Comparison of ENCODE assay signal across 26 cellular contexts in genomic region chr7:10211861-10212260, GRCh38.
"Had no signal": no experiment of that assay in that cellular context is flagged by ENCODE, and none has a peak within 500 bp of the region (broad histone marks: within the 10 kb centered on the region; RNA-seq: fewer than 3 reads in every experiment).

No MANE protein-coding gene starts in this region.

- H3K36me3 Mint-ChIP-seq: naive thymus-derived CD8-positive, alpha-beta T cell; stimulated activated effector memory CD8-positive, alpha-beta T cell treated with anti-CD3 and anti-CD28 coated beads, Interleukin-12 subunit alpha, Interleukin-12 subunit beta, amount 100 ng/mL, for 72 hours; type B pancreatic cell had no signal

- H3K4me3 ChIP-seq: left lung, lower lobe of right lung, pancreas, prostate gland, skin epidermis, tibial nerve, uterus had no signal

- H3K27me3 ChIP-seq: left lung, pancreas, tibial nerve, uterus had no signal

- H3K4me1 ChIP-seq: left lung, lower lobe of right lung, prostate gland, tibial nerve, uterus had no signal

- H3K27me3 Mint-ChIP-seq: stimulated activated naive CD8-positive, alpha-beta T cell treated with anti-CD3 and anti-CD28 coated beads, Interleukin-15, Interleukin-2, amounts not matched to agents 100 ng/mL and 50 ng/mL, for 24 hours; type B pancreatic cell had no signal

- H3K27ac ChIP-seq: left lung, lower lobe of right lung, pancreas, prostate gland, skin epidermis, tibial nerve, uterus had no signal

- DNase-seq: hypothalamus; kidney; left colon; left lung; lower lobe of right lung; mammary epithelial cell; naive thymus-derived CD8-positive, alpha-beta T cell; nucleus accumbens; pancreas; posterior cingulate gyrus; retina; stimulated activated CD4-positive, alpha-beta T cell treated with anti-CD3 and anti-CD28 coated beads, Interleukin-12 subunit alpha, Interleukin-12 subunit beta, amount 100 ng/mL, for 4 hours; stimulated activated CD4-positive, alpha-beta T cell treated with anti-CD3 and anti-CD28 coated beads, Interleukin-15, amount 100 ng/mL, for 24 hours; stimulated activated CD4-positive, alpha-beta T cell treated with anti-CD3 and anti-CD28 coated beads, Interleukin-2, amount 100 ng/mL, for 24 hours; stimulated activated CD4-positive, alpha-beta T cell treated with anti-CD3 and anti-CD28 coated beads, Interleukin-4, amount 100 ng/mL, for 1 hour; stimulated activated naive CD4-positive, alpha-beta T cell; substantia nigra; uterus had no signal

- H3K4me1 Mint-ChIP-seq: naive thymus-derived CD8-positive, alpha-beta T cell; nephron; neural crest cell; stimulated activated effector memory CD8-positive, alpha-beta T cell treated with anti-CD3 and anti-CD28 coated beads, Interleukin-12 subunit alpha, Interleukin-12 subunit beta, amount 100 ng/mL, for 72 hours had no signal

- H3K9me3 ChIP-seq: pancreas, prostate gland, uterus had no signal

- H3K36me3 ChIP-seq: left lung, lower lobe of right lung, pancreas, prostate gland, tibial nerve, uterus had no signal

- H3K4me3 Mint-ChIP-seq: naive thymus-derived CD8-positive, alpha-beta T cell; nephron; neural crest cell; stimulated activated effector memory CD8-positive, alpha-beta T cell treated with anti-CD3 and anti-CD28 coated beads, Interleukin-12 subunit alpha, Interleukin-12 subunit beta, amount 100 ng/mL, for 72 hours; stimulated activated naive CD8-positive, alpha-beta T cell treated with anti-CD3 and anti-CD28 coated beads, Interleukin-15, Interleukin-2, amounts not matched to agents 100 ng/mL and 50 ng/mL, for 24 hours; type B pancreatic cell had no signal

- H3K27ac Mint-ChIP-seq: naive thymus-derived CD8-positive, alpha-beta T cell; nephron; stimulated activated effector memory CD8-positive, alpha-beta T cell treated with anti-CD3 and anti-CD28 coated beads, Interleukin-12 subunit alpha, Interleukin-12 subunit beta, amount 100 ng/mL, for 72 hours; stimulated activated naive CD8-positive, alpha-beta T cell treated with anti-CD3 and anti-CD28 coated beads, Interleukin-15, Interleukin-2, amounts not matched to agents 100 ng/mL and 50 ng/mL, for 24 hours; type B pancreatic cell had no signal
